ENCODE assay signal across 34 cellular contexts in genomic region chr1:170558731-170559130, GRCh38.
"Had no signal": no experiment of that assay in that cellular context is flagged by ENCODE, and none has a peak within 500 bp of the region (broad histone marks: within the 10 kb centered on the region; RNA-seq: fewer than 3 reads in every experiment).

No MANE protein-coding gene starts in this region.

- H3K4me3 Mint-ChIP-seq: activated B cell treated with CpG ODN at 0.5 μM for 24 hours; activated CD4-positive, alpha-beta memory T cell treated with anti-CD3 and anti-CD28 coated beads for 36 hours; activated naive CD4-positive, alpha-beta T cell treated with anti-CD3 and anti-CD28 coated beads for 36 hours; activated T-cell treated with anti-CD3 and anti-CD28 coated beads, Interleukin-2, amount 50 U/mL, for 4 hours; activated T-helper 1 cell treated with anti-CD3 and anti-CD28 coated beads, Interleukin-12 subunit alpha, Interleukin-12 subunit beta, Interleukin-2, Interleukin-4 antibody, amounts not matched to agents 30 ng/mL and 10 ng/mL and 1 ng/mL, durations not matched to agents 14 hours and 24 hours and 36 hours; brain had no signal

- H3K27ac Mint-ChIP-seq: activated B cell treated with CpG ODN at 0.5 μM for 24 hours; activated CD4-positive, alpha-beta memory T cell treated with anti-CD3 and anti-CD28 coated beads for 36 hours; activated naive CD4-positive, alpha-beta T cell treated with anti-CD3 and anti-CD28 coated beads for 36 hours; activated naive CD4-positive, alpha-beta T cell treated with anti-CD3 and anti-CD28 coated beads, Interleukin-2, amount 50 U/mL, for 72 hours; activated T-helper 1 cell treated with anti-CD3 and anti-CD28 coated beads, Interleukin-12 subunit alpha, Interleukin-12 subunit beta, Interleukin-2, Interleukin-4 antibody, amounts not matched to agents 30 ng/mL and 10 ng/mL and 1 ng/mL, durations not matched to agents 14 hours and 24 hours and 36 hours; brain had no signal

- H3K27ac ChIP-seq: SJSA1, VCaP had no signal

- H3K27me3 ChIP-seq: MG63, SJSA1 had no signal

- H3K9me3 ChIP-seq: MG63, SJSA1 had no signal

- DNase-seq: activated B cell treated with CpG ODN at 0.5 μM for 24 hours; activated CD4-positive, alpha-beta memory T cell treated with anti-CD3 and anti-CD28 coated beads for 36 hours; activated CD4-positive, alpha-beta T cell treated with anti-CD3 and anti-CD28 coated beads for 4 hours; activated CD4-positive, alpha-beta T cell treated with anti-CD3 and anti-CD28 coated beads, Interleukin-2, amount 50 U/mL, for 1 hour; activated CD4-positive, CD25-positive, alpha-beta regulatory T cell treated with anti-CD3 and anti-CD28 coated beads, Interleukin-2, amount 50 U/mL, for 72 hours; activated CD8-positive, alpha-beta memory T cell treated with anti-CD3 and anti-CD28 coated beads, Interleukin-2, amount 50 U/mL, for 4 hours; activated gamma-delta T cell treated with Interleukin-2 at 50 U/mL for 16 hours; activated naive CD4-positive, alpha-beta T cell treated with anti-CD3 and anti-CD28 coated beads for 36 hours; activated T-cell treated with anti-CD3 and anti-CD28 coated beads for 4 hours; activated T-cell treated with anti-CD3 and anti-CD28 coated beads, Interleukin-2, amount 50 U/mL, for 4 hours; anterior cingulate cortex; caudate nucleus; cerebellar nuclear complex; Kasumi-1; KG1; MG63; NCI-H1092; NCI-H146; NCI-H187 treated with DMSO at 0.1 percent for 48 hours; NCI-H2081; NCI-H345; NCI-H524 treated with DMSO at 0.1 percent for 48 hours; RPMI8226; SHP77 treated with DMSO at 0.1 percent for 48 hours; SW 1271; T-helper 1 cell; T-helper 2 cell; T-helper 9 cell had no signal

- H3K4me3 ChIP-seq: MG63, SJSA1 had no signal

- H3K4me1 Mint-ChIP-seq: activated B cell treated with CpG ODN at 0.5 μM for 24 hours had no signal

- H3K27me3 Mint-ChIP-seq: activated CD4-positive, alpha-beta memory T cell treated with anti-CD3 and anti-CD28 coated beads for 36 hours; brain had no signal

- FAIRE-seq: bronchial epithelial cell had no signal
